Comparison of ENCODE assay signal across 30 cellular contexts in the genomic region with DNA sequence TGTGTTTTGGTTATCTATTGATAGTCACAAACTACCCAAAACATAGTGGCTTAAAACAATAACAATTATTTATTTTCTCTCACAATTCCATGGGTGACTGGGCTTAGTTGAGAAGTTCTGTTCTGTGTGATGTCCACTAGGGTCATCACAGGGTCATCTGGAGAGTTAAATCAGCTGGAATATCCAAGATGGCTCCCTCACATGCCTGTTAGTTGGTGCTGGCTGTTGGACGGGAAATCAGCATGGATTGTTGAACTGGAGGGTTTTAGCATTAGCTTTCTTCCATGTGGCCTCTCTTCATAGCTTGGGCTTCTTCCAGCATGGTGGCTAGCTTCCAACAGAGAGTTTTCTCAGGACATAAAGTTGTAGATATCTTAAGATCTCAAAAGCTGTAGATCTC. TPM values are rescaled to one million over a fixed set of nuclear protein-coding genes. Genes with fewer than 3 reads are reported as not detected.
DNase-seq lines count a peak whose midpoint lies in the region; ATAC-seq, FAIRE-seq and TF ChIP-seq lines count a peak whose summit lies in the region.
"Had no signal": no experiment of that assay in that cellular context is flagged by ENCODE, and none has a peak within 500 bp of the region (broad histone marks: within the 10 kb centered on the region; RNA-seq: fewer than 3 reads in every experiment).

No MANE protein-coding gene starts in this region.

- H2AK5ac ChIP-seq in H1 (ENCODE audit: low read depth, low read length): no peak overlapping the region
- H2AK5ac ChIP-seq in mesendoderm (ENCODE audit: low read length): no peak overlapping the region

- H3K23me2 ChIP-seq in H1 (ENCODE audit: low read depth, low read length): no peaks in the 10 kb centered on the region

- RAD21 ChIA-PET in HCT116 (lab: Charles Lee; ENCODE audit: low non-redundant PET in 1 of 2, low total read pairs in 2 of 2, uncharacterized antibody in 2 of 2, unreplicated experiment in 2 of 2): no interaction called here

- H3K9me2 ChIP-seq in HCT116 (ENCODE audit: insufficient read depth): no peaks in the 10 kb centered on the region

- H3K79me1 ChIP-seq in H1 (ENCODE audit: low read depth, low read length) (no peaks in the 10 kb centered on the region), mesendoderm (ENCODE audit: low read length) (no peaks in the 10 kb centered on the region)

- H2BK5ac ChIP-seq in H1 (ENCODE audit: low read depth, low read length) (no peak overlapping the region), mesendoderm (ENCODE audit: low read length) (no peak overlapping the region)

- H2BK120ac ChIP-seq in H1 (replicated peaks; ENCODE audit: low read depth, low read length) (no peak overlapping the region), mesendoderm (ENCODE audit: low read depth, low read length) (no peak overlapping the region)

- H2AFZ ChIP-seq in HCT116 (ENCODE audit: low read depth, low read length, poor library complexity, severe bottlenecking) (peak overlapping the region; percentile 75), H1 (ENCODE audit: low read length) (peak overlapping the region; percentile 35; the same call in 1 of the 2 replicates)

- no peaks in the 10 kb centered on the region for H3K36me3 ChIP-seq in HCT116 (ENCODE audit: control insufficient read depth in 1 of 2, insufficient read depth in 2 of 2, low read length in 2 of 2)
- H3K36me3 ChIP-seq in Panc1 (ENCODE audit: control insufficient read depth, insufficient read depth, low read length): no peaks in the 10 kb centered on the region
- no peaks in the 10 kb centered on the region for H3K36me3 ChIP-seq in H1 (ENCODE audit: control insufficient read depth in 2 of 4, insufficient read depth in 4 of 4, low read length in 3 of 4)
- no peaks in the 10 kb centered on the region for H3K36me3 ChIP-seq in mesendoderm (ENCODE audit: control insufficient read depth, insufficient read depth, low read length)
- H3K36me3 ChIP-seq: adrenal gland, thoracic aorta, vagina had no signal

- TF ChIP-seq CTCF in HCT116 (IDR thresholded peaks at IDR 0.05 in 2 of 3, conservative IDR thresholded peaks at IDR 0.05 in 1 of 3; ENCODE audit: borderline replicate concordance in 1 of 3, insufficient read depth in 1 of 3, low read depth in 2 of 3, low read length in 2 of 3): 0 out of 6 replicates have a peak, but pooled peaks of 2 of the 3 experiments have one; percentile 10 to 26
- TF ChIP-seq CTCF in Panc1 (IDR thresholded peaks at IDR 0.05): peak; percentile 30
- TF ChIP-seq CTCF in H1 (IDR thresholded peaks at IDR 0.05; ENCODE audit: control extremely low read depth in 1 of 3, insufficient read depth in 1 of 3, low read depth in 1 of 3, low read length in 3 of 3): peak in 2 of 3 experiments; percentile 6 to 13; a peak in 1 of 4 replicates

- no peak overlapping the region for H2BK12ac ChIP-seq in H1 (ENCODE audit: low read depth, low read length)

- H2BK15ac ChIP-seq in H1 (ENCODE audit: low read length) (no peak overlapping the region), mesendoderm (replicated peaks; ENCODE audit: low read depth) (no peak overlapping the region)

- H3K9ac ChIP-seq in HCT116 (ENCODE audit: low read length) (no peak overlapping the region), H1 (replicated peaks in 1 of 4; ENCODE audit: extremely low read depth in 1 of 4, low read depth in 3 of 4, low read length in 3 of 4) (no peak overlapping the region), mesendoderm (ENCODE audit: low read length) (no peak overlapping the region)

- H4K20me1 ChIP-seq in HCT116 (ENCODE audit: insufficient read depth) (no peaks in the 10 kb centered on the region), H1 (replicated peaks in 1 of 2; ENCODE audit: control insufficient read depth in 1 of 2, insufficient read depth in 2 of 2, low read length in 2 of 2) (no peaks in the 10 kb centered on the region)

- H3K4me2 ChIP-seq in HCT116 (ENCODE audit: low read length) (no peak overlapping the region), H1 (ENCODE audit: insufficient read depth in 1 of 2, low read depth in 2 of 2, low read length in 2 of 2) (no peak overlapping the region), mesendoderm (ENCODE audit: low read length) (no peak overlapping the region)

- CTCF ChIA-PET in HCT116 (lab: Charles Lee) (interaction anchor here (1.2 to 1.6 kb wide), 2 partner anchors 18 to 570 kb away, joined by 5 to 6 read pairs; no protein-coding TSS in a partner anchor), Panc1 (lab: Charles Lee) (interaction anchor here (0.6 kb wide), 1 partner anchor 257 kb away, joined by 11 read pairs; no protein-coding TSS in a partner anchor), H1 (lab: Charles Lee; ENCODE audit: partially characterized antibody) (interaction anchor here (0.8 to 1.5 kb wide), 5 partner anchors 18 to 205 kb away, joined by 3 to 5 read pairs (median 4); no protein-coding TSS in a partner anchor)

- H3K27ac ChIP-seq in HCT116 (ENCODE audit: low read depth, low read length) (no peak overlapping the region), Panc1 (ENCODE audit: low read length) (no peak overlapping the region), H1 (ENCODE audit: low read depth, low read length) (no peak overlapping the region), mesendoderm (ENCODE audit: low read depth, low read length) (no peak overlapping the region)
- H3K27ac ChIP-seq: adrenal gland, epithelial cell of prostate, skin epidermis, thoracic aorta, vagina had no signal

- H3K56ac ChIP-seq in H1 (replicated peaks; ENCODE audit: insufficient read length, low read depth, low read length) (no peak overlapping the region), mesendoderm (ENCODE audit: low read length) (no peak overlapping the region)

- no TSS peak for BruUV-seq in HCT116 (replicated peaks; lab: Mats Ljungman, UMichigan)
- BruUV-seq in Panc1 (replicated peaks; lab: Mats Ljungman, UMichigan): no TSS peak

- TF ChIP-seq RAD21 in HCT116 (IDR thresholded peaks at IDR 0.05; ENCODE audit: low read depth) (no peak), H1 (IDR thresholded peaks at IDR 0.05 in 1 of 2, conservative IDR thresholded peaks at IDR 0.05 in 1 of 2; ENCODE audit: low read depth in 2 of 2, low read length in 2 of 2) (no peak)

- H3K23ac ChIP-seq in H1 (ENCODE audit: insufficient read length) (no peak overlapping the region), mesendoderm (ENCODE audit: low read length) (no peak overlapping the region)

- H3K4me1 ChIP-seq in HCT116 (ENCODE audit: control insufficient read depth in 1 of 2, insufficient read depth in 2 of 2, low read length in 2 of 2): peaks cover 0 to 7% of the 10 kb centered on the region in 2 experiments; a peak in 3 of 4 replicates
- no peaks in the 10 kb centered on the region for H3K4me1 ChIP-seq in Panc1 (ENCODE audit: control insufficient read depth, insufficient read depth, low read length)
- H3K4me1 ChIP-seq in H1 (replicated peaks in 1 of 4; ENCODE audit: control insufficient read depth in 3 of 4, insufficient read depth in 4 of 4, low read length in 3 of 4): no peaks in the 10 kb centered on the region
- H3K4me1 ChIP-seq in mesendoderm (ENCODE audit: control insufficient read depth, low read depth, low read length): no peaks in the 10 kb centered on the region
- H3K4me1 ChIP-seq: adrenal gland, vagina had no signal

- FAIRE-seq in H1 (lab: Jason Lieb, UNC): no peak
- FAIRE-seq: GM12892 had no signal

- WGBS in H1 (ENCODE audit: extremely low coverage in 1 of 2, insufficient coverage in 1 of 2, insufficient read length in 1 of 2, insufficient replicate concordance in 2 of 2, low coverage in 1 of 2, low lambda C conversion rate in 2 of 2, missing lambda C conversion rate in 1 of 2), 2 experiments: 94% methylated on average over 1 of the region's 1 CpG; no CpG with 5 or more reads in 1 of the 2 experiments
- no CpG with 5 or more reads among the region's 1 CpG for WGBS in mesendoderm (ENCODE audit: extremely low coverage, insufficient coverage, low lambda C conversion rate)

- no peak overlapping the region for H3K18ac ChIP-seq in H1 (ENCODE audit: extremely low read depth, low read length)
- no peak overlapping the region for H3K18ac ChIP-seq in mesendoderm (ENCODE audit: low read length)

- POLR2A ChIA-PET in HCT116 (lab: Charles Lee): no interaction called here
- POLR2A ChIA-PET in Panc1 (lab: Charles Lee): no interaction called here
- POLR2A ChIA-PET in H1 (lab: Charles Lee; ENCODE audit: partially characterized antibody): no interaction called here

- no peaks in the 10 kb centered on the region for H3K27me3 ChIP-seq in HCT116 (ENCODE audit: insufficient read depth, low read length)
- H3K27me3 ChIP-seq in Panc1 (ENCODE audit: control insufficient read depth, insufficient read depth, low read length): no peaks in the 10 kb centered on the region
- H3K27me3 ChIP-seq in H1 (replicated peaks in 1 of 4; ENCODE audit: control insufficient read depth in 3 of 4, extremely low read depth in 1 of 4, insufficient read depth in 3 of 4, low read length in 3 of 4): no peaks in the 10 kb centered on the region
- no peaks in the 10 kb centered on the region for H3K27me3 ChIP-seq in mesendoderm (ENCODE audit: insufficient read depth, low read length, poor library complexity)
- H3K27me3 ChIP-seq: vagina had no signal

- intact Hi-C loops in HCT116 (cut with micrococcal nuclease): loop anchor here (5.0 kb wide), 1 partner anchor 464 kb away; no protein-coding TSS in a partner anchor
- intact Hi-C loops in Panc1 (cut with micrococcal nuclease; ENCODE audit: unreplicated experiment): loop anchor here (5.0 kb wide), 1 partner anchor 1094 kb away; no protein-coding TSS in a partner anchor

- no peaks in the 10 kb centered on the region for H3K79me2 ChIP-seq in HCT116 (ENCODE audit: insufficient read depth, low read length)
- no peaks in the 10 kb centered on the region for H3K79me2 ChIP-seq in H1 (ENCODE audit: control insufficient read depth in 1 of 2, insufficient read depth in 2 of 2, low read length in 2 of 2)
- no peaks in the 10 kb centered on the region for H3K79me2 ChIP-seq in mesendoderm (ENCODE audit: control insufficient read depth, insufficient read depth, low read length)

- H4K5ac ChIP-seq in H1 (ENCODE audit: insufficient read length, low read depth, low read length) (no peak overlapping the region), mesendoderm (ENCODE audit: low read length) (no peak overlapping the region)

- TF ChIP-seq EP300 in H1 (IDR thresholded peaks at IDR 0.05; ENCODE audit: borderline replicate concordance in 1 of 2, low read depth in 2 of 2, low read length in 2 of 2): no peak

- no peak overlapping the region for H3K4me3 ChIP-seq in HCT116 (replicated peaks in 1 of 2; ENCODE audit: low read depth in 1 of 2, low read length in 2 of 2)
- no peak overlapping the region for H3K4me3 ChIP-seq in Panc1 (ENCODE audit: low read depth in 2 of 2, low read length in 2 of 2)
- H3K4me3 ChIP-seq in H1 (ENCODE audit: extremely low read depth in 1 of 4, insufficient read depth in 2 of 4, low read depth in 3 of 4, low read length in 4 of 4): no peak overlapping the region
- H3K4me3 ChIP-seq in mesendoderm (ENCODE audit: low read length): no peak overlapping the region
- H3K4me3 ChIP-seq: adrenal gland, skin epidermis, thoracic aorta, vagina had no signal

- no peak overlapping the region for H2BK20ac ChIP-seq in H1 (ENCODE audit: low read length)

- in situ Hi-C loops in Panc1 (cut with HindIII; ENCODE audit: low pct_unique_long_range_greater_than_20kb, low sequenced_read_pairs): no loop called here

- TF ChIP-seq POLR2A in HCT116 (IDR thresholded peaks at IDR 0.05; ENCODE audit: borderline replicate concordance, extremely low read depth, insufficient read depth, insufficient read length) (no peak), H1 (IDR thresholded peaks at IDR 0.05; ENCODE audit: control extremely low read depth in 1 of 2, low read depth in 2 of 2, low read length in 2 of 2) (no peak)

- no peak overlapping the region for H3K4ac ChIP-seq in H1 (replicated peaks; ENCODE audit: insufficient read length, low read depth, low read length)
- no peak overlapping the region for H3K4ac ChIP-seq in mesendoderm (ENCODE audit: low read depth, low read length)

- DNase-seq in HCT116 (ENCODE audit: low read depth, low spot score): no peak
- DNase-seq in Panc1 (ENCODE audit: low read depth, low spot score): no peak
- no peak for DNase-seq in H1 (ENCODE audit: low read depth in 1 of 2, low spot score in 2 of 2)
- DNase-seq in mesendoderm: peak; percentile 41
- no peak for DNase-seq in medulla oblongata (ENCODE audit: extremely low spot score)
- DNase-seq: activated CD4-positive, alpha-beta T cell treated with anti-CD3 and anti-CD28 coated beads, Interleukin-2, amount 50 U/mL, for 1 hour; activated CD8-positive, alpha-beta memory T cell treated with anti-CD3 and anti-CD28 coated beads, Interleukin-2, amount 10 ng/mL, durations not matched to agents 7 days and 5 days; activated naive CD4-positive, alpha-beta T cell treated with anti-CD3 and anti-CD28 coated beads for 36 hours; adrenal gland; C1 segment of cervical spinal cord; Calu3; effector CD4-positive, alpha-beta T cell; EL; H7; immature natural killer cell; Kasumi-1; naive B cell; NCI-H510A; nucleus accumbens; Right ventricle myocardium superior; stimulated activated naive CD8-positive, alpha-beta T cell treated with anti-CD3 and anti-CD28 coated beads, Interleukin-15, Interleukin-2, amounts not matched to agents 100 U/mL and 50 U/mL, for 24 hours had no signal

- no peak overlapping the region for H4K8ac ChIP-seq in H1 (ENCODE audit: extremely low read depth, insufficient read depth, low read length)
- no peak overlapping the region for H4K8ac ChIP-seq in mesendoderm (ENCODE audit: low read depth, low read length)

- H4K91ac ChIP-seq in H1 (replicated peaks; ENCODE audit: insufficient read length, low read length): no peak overlapping the region

- no peak overlapping the region for H3K14ac ChIP-seq in H1 (ENCODE audit: insufficient read length)

- H3K9me3 ChIP-seq in HCT116 (ENCODE audit: control insufficient read depth in 1 of 2, insufficient read depth in 1 of 2, low read depth in 1 of 2, low read length in 2 of 2) (no peaks in the 10 kb centered on the region), Panc1 (ENCODE audit: control insufficient read depth, insufficient read depth, low read depth, low read length) (no peaks in the 10 kb centered on the region), H1 (ENCODE audit: insufficient read depth in 2 of 2, low read depth in 1 of 2, low read length in 1 of 2) (no peaks in the 10 kb centered on the region)
- H3K9me3 ChIP-seq: adrenal gland, thoracic aorta, vagina had no signal

- 0 out of 2 replicates have a peak, but pooled peaks have one; percentile 37 for ATAC-seq in HCT116
- ATAC-seq in Panc1: no peak
- no peak for ATAC-seq in HG02678 (IDR thresholded peaks at IDR 0.05; ENCODE audit: unreplicated experiment)
- no peak for ATAC-seq in GM19035 (IDR thresholded peaks at IDR 0.05; ENCODE audit: unreplicated experiment)
- no peak for ATAC-seq in HG03045 (IDR thresholded peaks at IDR 0.05; ENCODE audit: unreplicated experiment)
- ATAC-seq: activated CD8-positive, alpha-beta memory T cell treated with anti-CD3 and anti-CD28 coated beads, Interleukin-2, amount 10 ng/mL, durations not matched to agents 7 days and 5 days; stimulated activated naive CD8-positive, alpha-beta T cell treated with anti-CD3 and anti-CD28 coated beads, Interleukin-15, Interleukin-2, amounts not matched to agents 100 U/mL and 50 U/mL, for 24 hours; WTC11 had no signal

RNA-seq across cellular contexts. Expression of gene MARCKS, which starts 19.5 kb away (rescaled TPM):
- total RNA-seq in HCT116 (2021; ENCODE audit: unreplicated experiment) (25.7 TPM), Panc1 (2021; ENCODE audit: unreplicated experiment) (35.3 TPM)
- 3.5 and 5.7 TPM in 2 replicates for polyA plus RNA-seq in HCT116 (2012)
- 30.9 TPM for polyA plus RNA-seq in Panc1 (2012; ENCODE audit: insufficient read length)
- 111 and 117 TPM in 2 replicates for total RNA-seq in H1 (2021; fragmentation: NEBNext Ultra II Directional; extraction: Animal tissue kit (Norgen Biotek cat#: 25700))
- 18.8 and 26.6 TPM in 2 replicates for polyA plus RNA-seq in H1 (2011; rRNA removed)
- 39.7 TPM for polyA plus RNA-seq in H1 (2011; cell fraction: cytosol; rRNA removed)
- polyA plus RNA-seq in H1 (2011; cell fraction: nucleus; rRNA removed): 12.1 TPM
- 22.2 to 46.3 TPM (median 24.0 TPM) in 4 replicates for polyA plus RNA-seq in H1 (2012, experiment 1 of 2)
- polyA plus RNA-seq in H1 (2012, experiment 2 of 2): 29.0 TPM
- 70.1 TPM for polyA plus RNA-seq in H1 (2013, experiment 1 of 2)
- polyA plus RNA-seq in H1 (2013, experiment 2 of 2): 60.3 TPM
- 11.7 and 13.4 TPM in 2 replicates for polyA minus RNA-seq in H1 (2011; rRNA and poly(A)+ RNA removed)
- polyA minus RNA-seq in H1 (2011; cell fraction: cytosol; rRNA and poly(A)+ RNA removed): 38.6 TPM
- 28.2 TPM for polyA minus RNA-seq in H1 (2011; cell fraction: nucleus; rRNA and poly(A)+ RNA removed)
- 91.9 TPM for polyA plus RNA-seq in mesendoderm (2013, experiment 1 of 2)
- 90.6 TPM for polyA plus RNA-seq in mesendoderm (2013, experiment 2 of 2)

Comparison
In these comparisons a context has a peak if more than half of its experiments do, and no peak if none do; other contexts are left out.
1. Of the 16 proteins assayed by ChIP-seq in both H1 and HCT116: peak only in H1: none; only in HCT116: none; in both: CTCF and YY1; in neither: 14.